Comparison of ENCODE assay signal across 21 cellular contexts in the genomic region with DNA sequence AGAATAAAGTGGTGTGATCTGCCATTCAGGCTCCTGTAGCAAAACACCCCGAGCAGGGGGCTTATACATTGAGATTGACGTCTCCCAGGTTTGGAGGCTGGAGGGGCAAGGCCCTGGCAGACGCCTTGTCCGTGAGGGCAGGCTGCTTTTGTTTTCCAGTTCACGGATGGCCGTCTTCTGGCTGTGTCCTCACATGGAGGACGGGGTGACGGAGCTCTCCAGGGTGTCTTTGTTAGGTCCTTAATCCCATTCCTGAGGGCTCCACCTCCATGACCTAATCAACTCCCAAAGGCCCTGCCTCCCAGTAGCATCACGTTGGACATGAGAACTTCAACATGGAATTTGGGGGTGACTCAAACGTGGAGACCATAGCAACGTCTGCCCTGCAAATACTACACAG.
DNase-seq lines count a peak whose midpoint lies in the region; ATAC-seq and TF ChIP-seq lines count a peak whose summit lies in the region.
"Had no signal": no experiment of that assay in that cellular context is flagged by ENCODE, and none has a peak within 500 bp of the region (broad histone marks: within the 10 kb centered on the region; RNA-seq: fewer than 3 reads in every experiment).

No MANE protein-coding gene starts in this region.

- H3K27ac ChIP-seq in SJCRH30 (no peak overlapping the region), WERI-Rb-1 (no peak overlapping the region)
- H3K27ac ChIP-seq: HL-60, RWPE1, SJSA1 had no signal

- H3K4me3 ChIP-seq in BE2C (ENCODE audit: low read depth, low read length) (no peak overlapping the region), SJCRH30 (no peak overlapping the region), WERI-Rb-1 (ENCODE audit: low read depth, low read length) (no peak overlapping the region)
- H3K4me3 ChIP-seq: SJSA1 had no signal

- intact Hi-C loops in left ventricle myocardium superior (cut with micrococcal nuclease) = no loop called here
- intact Hi-C loops in posterior vena cava (cut with DNase I) = no loop called here

- no peak overlapping the region for H3K4me3 Mint-ChIP-seq in chondrocyte (ENCODE audit: unreplicated experiment)
- H3K4me3 Mint-ChIP-seq: H9, HFFc6 had no signal

- H3K36me3 ChIP-seq in BE2C (no peaks in the 10 kb centered on the region), SJCRH30 (no peaks in the 10 kb centered on the region), WERI-Rb-1 (no peaks in the 10 kb centered on the region)
- H3K36me3 ChIP-seq: SJSA1 had no signal

- H3K9me3 ChIP-seq in BE2C (no peaks in the 10 kb centered on the region), SJCRH30 (replicated peaks) (no peaks in the 10 kb centered on the region), WERI-Rb-1 (ENCODE audit: severe bottlenecking) (no peaks in the 10 kb centered on the region)
- H3K9me3 ChIP-seq: SJSA1 had no signal

- no peaks in the 10 kb centered on the region for H3K36me3 Mint-ChIP-seq in chondrocyte (ENCODE audit: low read depth)

- peaks cover 3% of the 10 kb centered on the region for H3K9me3 Mint-ChIP-seq in chondrocyte (ENCODE audit: low read depth)

- H3K27me3 ChIP-seq in BE2C (no peaks in the 10 kb centered on the region), SJCRH30 (no peaks in the 10 kb centered on the region), WERI-Rb-1 (ENCODE audit: insufficient read depth, low read depth, severe bottlenecking) (no peaks in the 10 kb centered on the region)
- H3K27me3 ChIP-seq: SJSA1 had no signal

- H3K4me1 Mint-ChIP-seq in chondrocyte (ENCODE audit: low read depth) = no peaks in the 10 kb centered on the region

- TF ChIP-seq CTCF in BE2C (IDR thresholded peaks at IDR 0.05; ENCODE audit: low read depth, low read length) = no peak
- TF ChIP-seq CTCF in chondrocyte (IDR thresholded peaks at IDR 0.05) = no peak
- TF ChIP-seq CTCF in WERI-Rb-1 (IDR thresholded peaks at IDR 0.05; ENCODE audit: low read depth, low read length) = no peak

- H3K27ac Mint-ChIP-seq in chondrocyte (ENCODE audit: unreplicated experiment) = no peak overlapping the region
- H3K27ac Mint-ChIP-seq: HFFc6 had no signal

- H3K4me1 ChIP-seq in BE2C (peaks cover 44% of the 10 kb centered on the region), SJCRH30 (peaks cover 7% of the 10 kb centered on the region; the same call in 1 of the 2 replicates)
- H3K4me1 ChIP-seq: SJSA1 had no signal

- H3K27me3 Mint-ChIP-seq in chondrocyte (ENCODE audit: low read depth) = peaks cover 5% of the 10 kb centered on the region

- ATAC-seq in left ventricle myocardium superior = no peak
- ATAC-seq in GM21390 (IDR thresholded peaks at IDR 0.05; ENCODE audit: unreplicated experiment) = no peak

- peak; percentile 3 for DNase-seq in BE2C
- peak; percentile 60 for DNase-seq in chondrocyte (ENCODE audit: low spot score)
- peak; percentile 3 for DNase-seq in left ventricle myocardium superior
- peak; percentile 60 for DNase-seq in posterior vena cava (ENCODE audit: low spot score)
- no peak for DNase-seq in SJCRH30
- no peak for DNase-seq in WERI-Rb-1
- DNase-seq: DMS53; GDM1; H9; HFFc6; KG1; NCI-H1092; NCI-H1436; NCI-H187 treated with DMSO at 0.1 percent for 48 hours; NCI-H2107; NCI-H69; NK-92 treated with Interleukin-12 subunit alpha and Interleukin-12 subunit beta, amount 100 ng/mL, for 24 hours had no signal

Comparison
In these comparisons a context has a peak if more than half of its experiments do, and no peak if none do; other contexts are left out.
1. DNase-seq: peak in BE2C (single experiment), chondrocyte (single experiment), left ventricle myocardium superior (single experiment) and posterior vena cava (single experiment); none in SJCRH30 (0 of 2) and WERI-Rb-1 (single experiment).